1 cellular context compared by ENCODE assay signal in the genomic region with DNA sequence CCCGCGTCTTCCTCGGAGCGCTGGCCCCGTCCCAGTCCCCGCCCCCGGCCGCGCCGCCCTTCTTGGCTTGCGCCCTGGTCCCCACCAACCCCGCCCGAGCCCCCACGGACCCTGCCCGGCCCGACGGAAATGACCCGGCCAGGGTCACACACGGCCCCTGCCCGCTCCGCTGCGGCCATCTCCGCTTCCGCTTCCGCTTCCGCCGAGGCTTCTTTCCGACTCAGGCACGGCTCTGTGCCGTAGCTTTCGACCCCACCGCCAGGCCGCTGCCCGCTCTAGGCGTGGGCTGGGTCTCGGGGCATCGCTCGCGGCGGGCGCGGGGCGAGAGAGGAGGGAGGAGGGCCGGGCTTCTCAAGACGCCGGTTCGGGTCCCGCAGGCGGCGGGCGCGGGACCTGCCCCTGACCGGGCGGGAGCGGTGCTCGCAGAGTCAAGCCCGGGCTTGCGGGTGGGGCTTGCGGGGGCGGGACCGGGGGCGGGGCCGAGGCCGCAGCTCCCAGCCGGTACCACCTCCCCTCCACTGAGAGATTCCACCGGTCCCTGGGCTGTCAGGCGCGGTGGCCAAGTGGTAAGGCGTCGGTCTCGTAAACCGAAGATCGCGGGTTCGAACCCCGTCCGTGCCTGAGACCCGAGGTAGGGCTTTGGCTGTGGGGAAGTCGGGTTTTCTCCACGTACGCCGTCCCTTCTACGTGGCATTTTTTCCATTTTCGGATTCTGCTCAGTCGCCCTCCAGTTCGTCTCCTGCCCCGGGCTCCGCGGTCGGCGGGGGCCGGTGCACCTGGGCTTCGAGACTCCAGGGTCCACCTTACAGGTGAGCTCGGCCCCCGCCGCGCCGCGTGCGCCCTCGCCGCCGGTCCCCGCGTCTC.
TF ChIP-seq lines count a peak whose summit lies in the region.

No MANE protein-coding gene starts in this region.

TF ChIP-seq in HepG2, 621 proteins besides CTCF, POLR2A, EP300 and RAD21 (continued from another document and continues in another):
- TF ChIP-seq, protein P1, sequence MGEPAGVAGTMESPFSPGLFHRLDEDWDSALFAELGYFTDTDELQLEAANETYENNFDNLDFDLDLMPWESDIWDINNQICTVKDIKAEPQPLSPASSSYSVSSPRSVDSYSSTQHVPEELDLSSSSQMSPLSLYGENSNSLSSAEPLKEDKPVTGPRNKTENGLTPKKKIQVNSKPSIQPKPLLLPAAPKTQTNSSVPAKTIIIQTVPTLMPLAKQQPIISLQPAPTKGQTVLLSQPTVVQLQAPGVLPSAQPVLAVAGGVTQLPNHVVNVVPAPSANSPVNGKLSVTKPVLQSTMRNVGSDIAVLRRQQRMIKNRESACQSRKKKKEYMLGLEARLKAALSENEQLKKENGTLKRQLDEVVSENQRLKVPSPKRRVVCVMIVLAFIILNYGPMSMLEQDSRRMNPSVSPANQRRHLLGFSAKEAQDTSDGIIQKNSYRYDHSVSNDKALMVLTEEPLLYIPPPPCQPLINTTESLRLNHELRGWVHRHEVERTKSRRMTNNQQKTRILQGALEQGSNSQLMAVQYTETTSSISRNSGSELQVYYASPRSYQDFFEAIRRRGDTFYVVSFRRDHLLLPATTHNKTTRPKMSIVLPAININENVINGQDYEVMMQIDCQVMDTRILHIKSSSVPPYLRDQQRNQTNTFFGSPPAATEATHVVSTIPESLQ (CRISPR knock-in tag; conservative IDR thresholded peaks at IDR 0.05), result no peak
- TF ChIP-seq ZNF883 (CRISPR knock-in tag; IDR thresholded peaks at IDR 0.05; ENCODE audit: not compliant biosample characterization), result no peak
- TF ChIP-seq TARDBP (CRISPR knock-in tag; IDR thresholded peaks at IDR 0.05), result peak; percentile 90
- no peak for TF ChIP-seq SMARCC2 (IDR thresholded peaks at IDR 0.05)
- TF ChIP-seq ZXDC (CRISPR knock-in tag; IDR thresholded peaks at IDR 0.05), result peak; percentile 95; the same call in 1 of the 2 replicates
- TF ChIP-seq ZNF619 (CRISPR knock-in tag; IDR thresholded peaks at IDR 0.05), result peak; percentile 67; the same call in 1 of the 2 replicates
- no peak for TF ChIP-seq NFIB (CRISPR knock-in tag; IDR thresholded peaks at IDR 0.05; ENCODE audit: borderline replicate concordance)
- peak; percentile 42; the same call in 1 of the 2 replicates for TF ChIP-seq PRDM10 (CRISPR knock-in tag; IDR thresholded peaks at IDR 0.05; ENCODE audit: low read depth)
- peak; percentile 84 for TF ChIP-seq FOXC1 (CRISPR knock-in tag; IDR thresholded peaks at IDR 0.05; ENCODE audit: borderline replicate concordance)
- peak; percentile 93; the same call in 1 of the 2 replicates for TF ChIP-seq ZFP82 (CRISPR knock-in tag; IDR thresholded peaks at IDR 0.05; ENCODE audit: borderline replicate concordance)
- TF ChIP-seq ARNTL (CRISPR knock-in tag; IDR thresholded peaks at IDR 0.05), result peak; percentile 78; the same call in 1 of the 2 replicates
- TF ChIP-seq ZBTB7A (CRISPR knock-in tag; IDR thresholded peaks at IDR 0.05), result peak; percentile 54
- no peak for TF ChIP-seq ZNF672 (CRISPR knock-in tag; IDR thresholded peaks at IDR 0.05)
- peak; percentile 83 for TF ChIP-seq ELF3 (CRISPR knock-in tag; IDR thresholded peaks at IDR 0.05)
- TF ChIP-seq, protein P2, sequence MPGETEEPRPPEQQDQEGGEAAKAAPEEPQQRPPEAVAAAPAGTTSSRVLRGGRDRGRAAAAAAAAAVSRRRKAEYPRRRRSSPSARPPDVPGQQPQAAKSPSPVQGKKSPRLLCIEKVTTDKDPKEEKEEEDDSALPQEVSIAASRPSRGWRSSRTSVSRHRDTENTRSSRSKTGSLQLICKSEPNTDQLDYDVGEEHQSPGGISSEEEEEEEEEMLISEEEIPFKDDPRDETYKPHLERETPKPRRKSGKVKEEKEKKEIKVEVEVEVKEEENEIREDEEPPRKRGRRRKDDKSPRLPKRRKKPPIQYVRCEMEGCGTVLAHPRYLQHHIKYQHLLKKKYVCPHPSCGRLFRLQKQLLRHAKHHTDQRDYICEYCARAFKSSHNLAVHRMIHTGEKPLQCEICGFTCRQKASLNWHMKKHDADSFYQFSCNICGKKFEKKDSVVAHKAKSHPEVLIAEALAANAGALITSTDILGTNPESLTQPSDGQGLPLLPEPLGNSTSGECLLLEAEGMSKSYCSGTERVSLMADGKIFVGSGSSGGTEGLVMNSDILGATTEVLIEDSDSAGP (CRISPR knock-in tag; IDR thresholded peaks at IDR 0.05; ENCODE audit: borderline replicate concordance), result peak; percentile 87; the same call in 1 of the 2 replicates
- no peak for TF ChIP-seq ZNF737 (CRISPR knock-in tag; IDR thresholded peaks at IDR 0.05; ENCODE audit: borderline replicate concordance)
- TF ChIP-seq SNAPC4 (CRISPR knock-in tag; IDR thresholded peaks at IDR 0.05), result peak; percentile 35; the same call in 1 of the 2 replicates
- no peak for TF ChIP-seq ZFP62 (CRISPR knock-in tag; IDR thresholded peaks at IDR 0.05)
- 0 out of 2 replicates have a peak, but pooled peaks have one; percentile 8 for TF ChIP-seq ZNF790 (CRISPR knock-in tag; IDR thresholded peaks at IDR 0.05; ENCODE audit: borderline replicate concordance)
- no peak for TF ChIP-seq ZNF124 (CRISPR knock-in tag; IDR thresholded peaks at IDR 0.05)
- no peak for TF ChIP-seq ZNF781 (CRISPR knock-in tag; IDR thresholded peaks at IDR 0.05; ENCODE audit: borderline replicate concordance, not compliant biosample characterization)
- TF ChIP-seq ZNF670 (CRISPR knock-in tag; IDR thresholded peaks at IDR 0.05; ENCODE audit: borderline replicate concordance), result peak; percentile 91
- TF ChIP-seq, protein P3, sequence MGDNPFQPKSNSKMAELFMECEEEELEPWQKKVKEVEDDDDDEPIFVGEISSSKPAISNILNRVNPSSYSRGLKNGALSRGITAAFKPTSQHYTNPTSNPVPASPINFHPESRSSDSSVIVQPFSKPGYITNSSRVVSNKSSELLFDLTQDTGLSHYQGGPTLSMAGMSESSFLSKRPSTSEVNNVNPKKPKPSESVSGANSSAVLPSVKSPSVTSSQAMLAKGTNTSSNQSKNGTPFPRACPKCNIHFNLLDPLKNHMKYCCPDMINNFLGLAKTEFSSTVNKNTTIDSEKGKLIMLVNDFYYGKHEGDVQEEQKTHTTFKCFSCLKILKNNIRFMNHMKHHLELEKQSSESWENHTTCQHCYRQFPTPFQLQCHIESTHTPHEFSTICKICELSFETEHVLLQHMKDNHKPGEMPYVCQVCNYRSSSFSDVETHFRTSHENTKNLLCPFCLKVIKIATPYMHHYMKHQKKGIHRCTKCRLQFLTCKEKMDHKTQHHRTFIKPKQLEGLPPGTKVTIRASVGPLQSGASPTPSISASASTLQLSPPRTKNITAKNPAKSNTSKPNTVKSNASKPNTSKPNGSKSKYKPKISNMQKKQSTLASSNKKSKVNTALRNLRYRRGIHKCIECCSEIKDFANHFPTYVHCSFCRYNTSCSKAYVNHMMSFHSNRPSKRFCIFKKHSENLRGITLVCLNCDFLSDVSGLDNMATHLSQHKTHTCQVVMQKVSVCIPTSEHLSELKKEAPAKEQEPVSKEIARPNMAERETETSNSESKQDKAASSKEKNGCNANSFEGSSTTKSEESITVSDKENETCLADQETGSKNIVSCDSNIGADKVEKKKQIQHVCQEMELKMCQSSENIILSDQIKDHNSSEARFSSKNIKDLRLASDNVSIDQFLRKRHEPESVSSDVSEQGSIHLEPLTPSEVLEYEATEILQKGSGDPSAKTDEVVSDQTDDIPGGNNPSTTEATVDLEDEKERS (CRISPR knock-in tag; IDR thresholded peaks at IDR 0.05), result no peak; the same call in 1 of the 2 replicates
- peak; percentile 90 for TF ChIP-seq ZFX (CRISPR knock-in tag; IDR thresholded peaks at IDR 0.05; ENCODE audit: low read depth)
- TF ChIP-seq ZNF367 (CRISPR knock-in tag; IDR thresholded peaks at IDR 0.05; ENCODE audit: borderline replicate concordance), result no peak
- TF ChIP-seq MIER3 (CRISPR knock-in tag; IDR thresholded peaks at IDR 0.05; ENCODE audit: borderline replicate concordance), result peak; percentile 80; the same call in 1 of the 2 replicates
- TF ChIP-seq GTF2F1 (IDR thresholded peaks at IDR 0.05; ENCODE audit: low read length), result no peak; the same call in 1 of the 2 replicates
- peak; percentile 84 for TF ChIP-seq ZNF205 (CRISPR knock-in tag; IDR thresholded peaks at IDR 0.05)
- TF ChIP-seq TGIF2 (CRISPR knock-in tag; IDR thresholded peaks at IDR 0.05), result peak; percentile 19; the same call in 1 of the 2 replicates
- TF ChIP-seq MEIS1 (CRISPR knock-in tag; IDR thresholded peaks at IDR 0.05; ENCODE audit: borderline replicate concordance), result peak; percentile 64
